40 cellular contexts compared by ENCODE assay signal in genomic region chr13:109835321-109835720, GRCh38.
DNase-seq lines count a peak whose midpoint lies in the region; ATAC-seq, FAIRE-seq and TF ChIP-seq lines count a peak whose summit lies in the region.
"Had no signal": no experiment of that assay in that cellular context is flagged by ENCODE, and none has a peak within 500 bp of the region (broad histone marks: within the 10 kb centered on the region; RNA-seq: fewer than 3 reads in every experiment).

No MANE protein-coding gene starts in this region.

- ATAC-seq in HG03442 (IDR thresholded peaks at IDR 0.05; ENCODE audit: unreplicated experiment), result no peak
- ATAC-seq: A549; activated CD8-positive, alpha-beta memory T cell treated with anti-CD3 and anti-CD28 coated beads, Interleukin-2, amount 10 ng/mL, durations not matched to agents 7 days and 5 days; activated T-cell treated with anti-CD3 and anti-CD28 coated beads, Interleukin-2, amount 50 U/mL, for 4 hours; esophagus mucosa; naive thymus-derived CD8-positive, alpha-beta T cell had no signal

- DNase-seq in D721Med (ENCODE audit: insufficient read length, low spot score) (no peak), NCI-H2171 (lab: John Stamatoyannopoulos, UW) (peak; percentile 30), fibroblast of mammary gland (ENCODE audit: low read depth) (peak; percentile 23), kidney tubule cell (ENCODE audit: low spot score) (no peak), OCI-M2 (lab: John Stamatoyannopoulos, UW; ENCODE audit: unreplicated experiment) (no peak), dedifferentiated amniotic fluid mesenchymal stem cell (ENCODE audit: extremely low spot score) (no peak)
- DNase-seq: activated B cell treated with CpG ODN at 0.5 μM for 24 hours; activated CD4-positive, alpha-beta T cell treated with anti-CD3 and anti-CD28 coated beads, Interleukin-2, amount 50 U/mL, for 1 hour; activated CD8-positive, alpha-beta memory T cell treated with anti-CD3 and anti-CD28 coated beads, Interleukin-2, amount 10 ng/mL, durations not matched to agents 7 days and 5 days; activated gamma-delta T cell; activated naive CD8-positive, alpha-beta T cell treated with anti-CD3 and anti-CD28 coated beads for 36 hours; activated T-cell treated with anti-CD3 and anti-CD28 coated beads, Interleukin-2, amount 50 U/mL, for 4 hours; AML-193; CD4-positive, alpha-beta T cell; central memory CD4-positive, alpha-beta T cell; KBM-7; MG63; naive thymus-derived CD8-positive, alpha-beta T cell; NCI-H1417 treated with DMSO at 0.1 percent for 48 hours; NCI-H2081 treated with DMSO at 0.1 percent for 48 hours; NCI-H446 treated with DMSO at 0.1 percent for 48 hours; NK-92 treated with Interleukin-12 subunit alpha and Interleukin-12 subunit beta, amount 100 ng/mL, for 24 hours; occipital lobe; SIG-M5; stimulated activated CD4-positive, alpha-beta T cell treated with anti-CD3 and anti-CD28 coated beads, Interleukin-15, amount 100 ng/mL, for 24 hours; stimulated activated CD4-positive, alpha-beta T cell treated with anti-CD3 and anti-CD28 coated beads, Interleukin-4, amount 100 ng/mL, for 4 hours; SW 1271; T1000; tibial artery had no signal

- H3K4me3 ChIP-seq in fibroblast of mammary gland (ENCODE audit: control insufficient read depth, low read depth, low read length), result no peak overlapping the region
- H3K4me3 ChIP-seq: A549, ascending aorta, lung, MG63, tibial artery, vagina had no signal

- TF ChIP-seq CTCF in D721Med (IDR thresholded peaks at IDR 0.05; ENCODE audit: insufficient read depth, missing control alignments) (no peak), VCaP (conservative IDR thresholded peaks at IDR 0.05) (no peak), fibroblast of mammary gland (conservative IDR thresholded peaks at IDR 0.05; ENCODE audit: control insufficient read depth, insufficient read depth, low read depth, low read length) (no peak)

- peak; percentile 64 for FAIRE-seq in D721Med (lab: Jason Lieb, UNC)
- FAIRE-seq: A549, frontal cortex, GM19239, H1, RCC 7860 had no signal

- peak overlapping the region; percentile 67; the same call in 1 of the 2 replicates for H3K27ac ChIP-seq in VCaP
- H3K27ac ChIP-seq: A549, ascending aorta, tibial artery, vagina had no signal

Comparison
In these comparisons a context has a peak if more than half of its experiments do, and no peak if none do; other contexts are left out.
1. DNase-seq: peak in NCI-H2171 (single experiment) and fibroblast of mammary gland (single experiment); none in D721Med (single experiment), kidney tubule cell (single experiment), OCI-M2 (single experiment) and dedifferentiated amniotic fluid mesenchymal stem cell (single experiment).